1 cellular context compared by ENCODE assay signal in genomic region chr13:109576331-109576813, GRCh38.
TF ChIP-seq lines count a peak whose summit lies in the region.

No MANE protein-coding gene starts in this region.

TF ChIP-seq in A549, 52 proteins besides CTCF, POLR2A, EP300 and RAD21 (continued from another document):
- TF ChIP-seq, protein P1, sequence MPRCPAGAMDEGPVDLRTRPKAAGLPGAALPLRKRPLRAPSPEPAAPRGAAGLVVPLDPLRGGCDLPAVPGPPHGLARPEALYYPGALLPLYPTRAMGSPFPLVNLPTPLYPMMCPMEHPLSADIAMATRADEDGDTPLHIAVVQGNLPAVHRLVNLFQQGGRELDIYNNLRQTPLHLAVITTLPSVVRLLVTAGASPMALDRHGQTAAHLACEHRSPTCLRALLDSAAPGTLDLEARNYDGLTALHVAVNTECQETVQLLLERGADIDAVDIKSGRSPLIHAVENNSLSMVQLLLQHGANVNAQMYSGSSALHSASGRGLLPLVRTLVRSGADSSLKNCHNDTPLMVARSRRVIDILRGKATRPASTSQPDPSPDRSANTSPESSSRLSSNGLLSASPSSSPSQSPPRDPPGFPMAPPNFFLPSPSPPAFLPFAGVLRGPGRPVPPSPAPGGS (IDR thresholded peaks at IDR 0.05), result peak; percentile 97; the same call in 2 of the 3 replicates
- TF ChIP-seq FOSB (CRISPR knock-in tag; IDR thresholded peaks at IDR 0.05), result peak; percentile 96
- TF ChIP-seq ZC3H11A (IDR thresholded peaks at IDR 0.05), result no peak
- TF ChIP-seq HMGXB4 (CRISPR knock-in tag; IDR thresholded peaks at IDR 0.05; ENCODE audit: borderline replicate concordance), result peak; percentile 37; the same call in 1 of the 2 replicates
- TF ChIP-seq RARB (CRISPR knock-in tag; IDR thresholded peaks at IDR 0.05), result peak; percentile 90
- peak; percentile 63 to 77 for TF ChIP-seq CEBPB (IDR thresholded peaks at IDR 0.05)
- TF ChIP-seq, protein P2, sequence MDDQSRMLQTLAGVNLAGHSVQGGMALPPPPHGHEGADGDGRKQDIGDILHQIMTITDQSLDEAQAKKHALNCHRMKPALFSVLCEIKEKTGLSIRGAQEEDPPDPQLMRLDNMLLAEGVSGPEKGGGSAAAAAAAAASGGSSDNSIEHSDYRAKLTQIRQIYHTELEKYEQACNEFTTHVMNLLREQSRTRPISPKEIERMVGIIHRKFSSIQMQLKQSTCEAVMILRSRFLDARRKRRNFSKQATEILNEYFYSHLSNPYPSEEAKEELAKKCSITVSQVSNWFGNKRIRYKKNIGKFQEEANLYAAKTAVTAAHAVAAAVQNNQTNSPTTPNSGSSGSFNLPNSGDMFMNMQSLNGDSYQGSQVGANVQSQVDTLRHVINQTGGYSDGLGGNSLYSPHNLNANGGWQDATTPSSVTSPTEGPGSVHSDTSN (IDR thresholded peaks at IDR 0.05), result peak; percentile 48; the same call in 1 of the 2 replicates
- TF ChIP-seq HOXB13 (CRISPR knock-in tag; IDR thresholded peaks at IDR 0.05; ENCODE audit: low read depth), result peak; percentile 94
- TF ChIP-seq CHD2 (IDR thresholded peaks at IDR 0.05; ENCODE audit: low read length, partially characterized antibody), result peak; percentile 40
- no peak for TF ChIP-seq PHF8 (IDR thresholded peaks at IDR 0.05; ENCODE audit: borderline replicate concordance, low read depth)
- no peak for TF ChIP-seq POLR2AphosphoS2 (conservative IDR thresholded peaks at IDR 0.05; ENCODE audit: low read length)
- no peak for TF ChIP-seq EHMT2 (IDR thresholded peaks at IDR 0.05; ENCODE audit: low read depth)
- peak; percentile 94; the same call in 1 of the 2 replicates for TF ChIP-seq HOXA7 (CRISPR knock-in tag; IDR thresholded peaks at IDR 0.05)
- TF ChIP-seq KDM1A (IDR thresholded peaks at IDR 0.05; ENCODE audit: low read depth), result no peak
- TF ChIP-seq ZFP36 (IDR thresholded peaks at IDR 0.05; ENCODE audit: borderline replicate concordance, partially characterized antibody), result peak; percentile 16
- peak; percentile 17; the same call in 1 of the 2 replicates for TF ChIP-seq NFE2L2 (conservative IDR thresholded peaks at IDR 0.05; ENCODE audit: low read length)
- no peak for TF ChIP-seq CHD4 (IDR thresholded peaks at IDR 0.05; ENCODE audit: borderline replicate concordance)
- TF ChIP-seq MAFK (IDR thresholded peaks at IDR 0.05; ENCODE audit: partially characterized antibody), result peak; percentile 36
- TF ChIP-seq MAZ (IDR thresholded peaks at IDR 0.05; ENCODE audit: borderline replicate concordance, low read depth, low read length), result no peak
- TF ChIP-seq MAX (IDR thresholded peaks at IDR 0.05), result peak; percentile 78
- TF ChIP-seq, protein P3, sequence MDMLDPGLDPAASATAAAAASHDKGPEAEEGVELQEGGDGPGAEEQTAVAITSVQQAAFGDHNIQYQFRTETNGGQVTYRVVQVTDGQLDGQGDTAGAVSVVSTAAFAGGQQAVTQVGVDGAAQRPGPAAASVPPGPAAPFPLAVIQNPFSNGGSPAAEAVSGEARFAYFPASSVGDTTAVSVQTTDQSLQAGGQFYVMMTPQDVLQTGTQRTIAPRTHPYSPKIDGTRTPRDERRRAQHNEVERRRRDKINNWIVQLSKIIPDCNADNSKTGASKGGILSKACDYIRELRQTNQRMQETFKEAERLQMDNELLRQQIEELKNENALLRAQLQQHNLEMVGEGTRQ (IDR thresholded peaks at IDR 0.05), result no peak
- TF ChIP-seq ELK1 (IDR thresholded peaks at IDR 0.05; ENCODE audit: low read depth, low read length), result no peak
- no peak for TF ChIP-seq NR3C1 (IDR thresholded peaks at IDR 0.05)
- no peak for TF ChIP-seq RFX5 (IDR thresholded peaks at IDR 0.05)
- TF ChIP-seq FOXS1 (CRISPR knock-in tag; IDR thresholded peaks at IDR 0.05), result peak; percentile 96
- peak; percentile 90 for TF ChIP-seq JUNB (IDR thresholded peaks at IDR 0.05)
- TF ChIP-seq, protein P4, sequence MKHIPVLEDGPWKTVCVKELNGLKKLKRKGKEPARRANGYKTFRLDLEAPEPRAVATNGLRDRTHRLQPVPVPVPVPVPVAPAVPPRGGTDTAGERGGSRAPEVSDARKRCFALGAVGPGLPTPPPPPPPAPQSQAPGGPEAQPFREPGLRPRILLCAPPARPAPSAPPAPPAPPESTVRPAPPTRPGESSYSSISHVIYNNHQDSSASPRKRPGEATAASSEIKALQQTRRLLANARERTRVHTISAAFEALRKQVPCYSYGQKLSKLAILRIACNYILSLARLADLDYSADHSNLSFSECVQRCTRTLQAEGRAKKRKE (CRISPR knock-in tag; IDR thresholded peaks at IDR 0.05; ENCODE audit: low read depth), result peak; percentile 83; the same call in 1 of the 2 replicates
- no peak for TF ChIP-seq BHLHE40 (IDR thresholded peaks at IDR 0.05; ENCODE audit: low read depth, low read length)
- TF ChIP-seq FOSL2 (IDR thresholded peaks at IDR 0.05), result peak; percentile 62
- TF ChIP-seq FOSL2 (CRISPR knock-in tag; IDR thresholded peaks at IDR 0.05), result peak; percentile 93
- TF ChIP-seq SMC3 (IDR thresholded peaks at IDR 0.05), result no peak; the same call in 1 of the 3 replicates
- no peak for TF ChIP-seq REST (IDR thresholded peaks at IDR 0.05)
- peak; percentile 97 for TF ChIP-seq EHF (CRISPR knock-in tag; IDR thresholded peaks at IDR 0.05)
- no peak for TF ChIP-seq ZNF302 (CRISPR knock-in tag; IDR thresholded peaks at IDR 0.05)
- TF ChIP-seq GATA3 (IDR thresholded peaks at IDR 0.05; ENCODE audit: borderline replicate concordance), result peak; percentile 100
- peak; percentile 73; the same call in 1 of the 2 replicates for TF ChIP-seq TP53 (CRISPR knock-in tag; IDR thresholded peaks at IDR 0.05)
